Comparison of ENCODE assay signal across 8 cellular contexts in the genomic region with DNA sequence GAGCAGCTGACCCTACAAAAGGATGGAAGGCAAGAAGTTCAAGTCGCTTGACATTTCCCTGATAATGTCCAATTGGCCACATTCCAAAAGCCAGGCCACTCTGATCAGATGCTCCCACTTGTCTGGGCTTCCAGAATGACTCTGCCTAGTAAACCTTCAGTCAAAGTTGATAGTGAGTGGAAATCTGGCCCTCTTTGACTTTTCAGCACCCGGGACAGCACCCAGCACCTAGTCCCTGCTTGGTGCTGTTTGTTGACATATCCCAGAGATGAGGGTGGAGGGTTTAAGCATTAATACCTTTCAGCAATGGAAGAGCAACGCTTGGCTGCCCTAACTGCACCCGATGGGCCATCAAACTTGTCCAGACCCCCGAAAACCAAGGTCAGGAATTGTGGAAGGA.
DNase-seq lines count a peak whose midpoint lies in the region; ATAC-seq and TF ChIP-seq lines count a peak whose summit lies in the region.

No MANE protein-coding gene starts in this region.

- intact Hi-C loops in sigmoid colon (cut with DNase I) = no loop called here

- no peaks in the 10 kb centered on the region for H3K9me3 ChIP-seq in RWPE2 (ENCODE audit: severe bottlenecking)
- no peaks in the 10 kb centered on the region for H3K9me3 ChIP-seq in fibroblast of lung (ENCODE audit: control insufficient read depth, insufficient read depth, low read depth, low read length)
- H3K9me3 ChIP-seq in sigmoid colon = no peaks in the 10 kb centered on the region

- H3K27ac ChIP-seq in RWPE2 (ENCODE audit: poor library complexity, severe bottlenecking) (no peak overlapping the region), fibroblast of lung (ENCODE audit: insufficient read depth, low read length) (no peak overlapping the region), sigmoid colon (no peak overlapping the region)

- no peaks in the 10 kb centered on the region for H3K9me3 Mint-ChIP-seq in stimulated activated naive CD8-positive, alpha-beta T cell treated with anti-CD3 and anti-CD28 coated beads, Interleukin-15, amount 100 ng/mL, for 72 hours

- H3K4me1 ChIP-seq in RWPE2 (ENCODE audit: insufficient read depth, poor library complexity, severe bottlenecking) (no peaks in the 10 kb centered on the region), fibroblast of lung (ENCODE audit: control insufficient read depth, extremely low read depth, insufficient read depth, low read length) (no peaks in the 10 kb centered on the region), sigmoid colon (no peaks in the 10 kb centered on the region)

- no peaks in the 10 kb centered on the region for H3K36me3 ChIP-seq in RWPE2 (ENCODE audit: low read depth)
- no peaks in the 10 kb centered on the region for H3K36me3 ChIP-seq in fibroblast of lung (ENCODE audit: control insufficient read depth, insufficient read depth, low read length)
- no peaks in the 10 kb centered on the region for H3K36me3 ChIP-seq in sigmoid colon

- H3K4me3 Mint-ChIP-seq in stimulated activated naive CD8-positive, alpha-beta T cell treated with anti-CD3 and anti-CD28 coated beads, Interleukin-15, amount 100 ng/mL, for 72 hours = no peak overlapping the region

- TF ChIP-seq CTCF in RWPE2 (IDR thresholded peaks at IDR 0.05; ENCODE audit: poor library complexity, severe bottlenecking) (no peak), fibroblast of lung (conservative IDR thresholded peaks at IDR 0.05 in 1 of 2, IDR thresholded peaks at IDR 0.05 in 1 of 2; ENCODE audit: low read depth in 1 of 2, low read length in 2 of 2) (no peak), sigmoid colon (IDR thresholded peaks at IDR 0.05) (no peak)

- no peak overlapping the region for H3K9ac ChIP-seq in fibroblast of lung (ENCODE audit: insufficient read depth, low read length)

- 8 to 12% methylated on average over 5 of the region's 5 CpGs for WGBS in sigmoid colon, 2 donors

- no peak for TF ChIP-seq EP300 in sigmoid colon (IDR thresholded peaks at IDR 0.05)

- no peak overlapping the region for H2AFZ ChIP-seq in fibroblast of lung (ENCODE audit: low read length)

- H3K4me3 ChIP-seq in RWPE2 (ENCODE audit: severe bottlenecking) = no peak overlapping the region
- H3K4me3 ChIP-seq in fibroblast of lung (replicated peaks in 1 of 4; ENCODE audit: control extremely low read depth in 1 of 4, insufficient read depth in 1 of 4, low read depth in 3 of 4, low read length in 4 of 4) = no peak overlapping the region
- H3K4me3 ChIP-seq in sigmoid colon = no peak overlapping the region

- H3K27me3 ChIP-seq in RWPE2 (ENCODE audit: insufficient read depth, poor library complexity, severe bottlenecking) (no peaks in the 10 kb centered on the region), fibroblast of lung (ENCODE audit: control insufficient read depth, insufficient read depth, low read length) (no peaks in the 10 kb centered on the region), sigmoid colon (peaks cover 0 to 6% (median 0%) of the 10 kb centered on the region in 3 donors)

- H3K27ac Mint-ChIP-seq in stimulated activated naive CD8-positive, alpha-beta T cell treated with anti-CD3 and anti-CD28 coated beads, Interleukin-15, amount 100 ng/mL, for 72 hours = no peak overlapping the region

- H3K4me1 Mint-ChIP-seq in stimulated activated naive CD8-positive, alpha-beta T cell treated with anti-CD3 and anti-CD28 coated beads, Interleukin-15, amount 100 ng/mL, for 72 hours = no peaks in the 10 kb centered on the region

- H4K20me1 ChIP-seq in fibroblast of lung (ENCODE audit: control insufficient read depth, extremely low read depth, insufficient read depth, low read length) = no peaks in the 10 kb centered on the region

- H3K79me2 ChIP-seq in fibroblast of lung (ENCODE audit: control insufficient read depth, insufficient read depth, low read length) = no peaks in the 10 kb centered on the region

- no peak overlapping the region for H3K4me2 ChIP-seq in fibroblast of lung (ENCODE audit: extremely low read depth, insufficient read depth, low read length)

- no peak for TF ChIP-seq POLR2A in sigmoid colon (IDR thresholded peaks at IDR 0.05)
- TF ChIP-seq POLR2A in GM18505 (IDR thresholded peaks at IDR 0.05; ENCODE audit: borderline replicate concordance, extremely low read depth, insufficient read depth, insufficient read length) = no peak

- ATAC-seq in stimulated activated naive CD8-positive, alpha-beta T cell treated with anti-CD3 and anti-CD28 coated beads, Interleukin-15, Interleukin-2, amounts not matched to agents 100 U/mL and 50 U/mL, for 24 hours = no peak
- ATAC-seq in stimulated activated naive CD8-positive, alpha-beta T cell treated with anti-CD3 and anti-CD28 coated beads, Interleukin-15, amount 100 ng/mL, for 72 hours = no peak
- 0 out of 3 replicates have a peak, but pooled peaks have one; percentile 35 for ATAC-seq in RWPE2 (ENCODE audit: low read depth)
- ATAC-seq in GM18505 (IDR thresholded peaks at IDR 0.05; ENCODE audit: unreplicated experiment) = no peak
- no peak for ATAC-seq in GM21447 (IDR thresholded peaks at IDR 0.05; ENCODE audit: unreplicated experiment)

- peaks cover 71% of the 10 kb centered on the region for H3K27me3 Mint-ChIP-seq in stimulated activated naive CD8-positive, alpha-beta T cell treated with anti-CD3 and anti-CD28 coated beads, Interleukin-15, amount 100 ng/mL, for 72 hours

- peak; percentile 27 for DNase-seq in stimulated activated naive CD8-positive, alpha-beta T cell treated with anti-CD3 and anti-CD28 coated beads, Interleukin-15, Interleukin-2, amounts not matched to agents 100 U/mL and 50 U/mL, for 24 hours
- DNase-seq in stimulated activated naive CD8-positive, alpha-beta T cell treated with anti-CD3 and anti-CD28 coated beads, Interleukin-15, amount 100 ng/mL, for 72 hours = no peak
- DNase-seq in RWPE2 (ENCODE audit: low spot score) = no peak
- DNase-seq in fibroblast of lung (ENCODE audit: low read depth in 2 of 2) = peak; percentile 1 to 33
- DNase-seq in sigmoid colon = no peak
- no peak for DNase-seq in GM19240 (ENCODE audit: insufficient read length, low spot score)

Comparison
In these comparisons a context has a peak if more than half of its experiments do, and no peak if none do; other contexts are left out.
1. DNase-seq: peak in stimulated activated naive CD8-positive, alpha-beta T cell treated with anti-CD3 and anti-CD28 coated beads, Interleukin-15, Interleukin-2, amounts not matched to agents 100 U/mL and 50 U/mL, for 24 hours (single experiment) and fibroblast of lung (2 of 2); none in stimulated activated naive CD8-positive, alpha-beta T cell treated with anti-CD3 and anti-CD28 coated beads, Interleukin-15, amount 100 ng/mL, for 72 hours (0 of 2), RWPE2 (single experiment), sigmoid colon (single experiment) and GM19240 (single experiment).